1 cellular context compared by ENCODE assay signal in genomic region chr20:45893831-45894230, GRCh38.
A peak's percentile ranks its signal among the peaks of the same experiment; 100 is the strongest.
TF ChIP-seq lines count a peak whose summit lies in the region.

No MANE protein-coding gene starts in this region.

TF ChIP-seq in H1, 55 proteins besides CTCF, POLR2A, EP300 and RAD21:
- TF ChIP-seq POLR2AphosphoS5 (IDR thresholded peaks at IDR 0.05; ENCODE audit: low read depth, low read length): peak; percentile 60; the same call in 1 of the 2 replicates
- no peak for TF ChIP-seq TEAD4 (IDR thresholded peaks at IDR 0.05; ENCODE audit: low read depth, low read length)
